Comparison of ENCODE assay signal across 8 cellular contexts in the genomic region with DNA sequence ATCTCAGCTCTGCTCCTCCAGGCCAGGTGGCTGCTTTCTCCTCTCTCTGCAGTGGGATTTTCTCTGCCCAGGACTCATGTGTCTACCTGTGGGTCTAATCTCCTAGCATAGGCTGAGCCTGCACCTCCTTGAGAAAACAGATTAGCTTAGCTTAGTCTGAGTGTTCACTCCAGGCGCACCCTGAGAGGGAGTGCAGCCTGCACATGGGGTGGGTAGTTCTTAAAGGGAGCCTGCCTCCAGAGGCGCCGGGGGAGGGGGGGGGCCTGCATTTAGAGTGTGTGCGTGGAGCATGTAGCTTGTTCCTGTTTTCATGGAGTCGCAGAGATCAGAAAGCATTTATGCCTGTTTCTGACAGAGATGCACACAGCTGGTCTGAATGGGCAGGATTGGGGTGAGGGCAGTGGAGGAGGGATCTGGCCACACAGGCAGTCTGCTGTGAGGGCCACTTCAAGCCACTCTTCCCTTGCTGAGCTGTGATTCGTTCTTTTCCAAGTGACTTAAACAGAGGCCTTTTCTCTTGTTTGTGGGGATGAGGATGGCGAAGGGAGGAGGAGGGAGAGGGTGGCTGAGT. TPM values are rescaled to one million over a fixed set of nuclear protein-coding genes. Genes with fewer than 3 reads are reported as not detected.
DNase-seq lines count a peak whose midpoint lies in the region; ATAC-seq and TF ChIP-seq lines count a peak whose summit lies in the region.
"Had no signal": no experiment of that assay in that cellular context is flagged by ENCODE, and none has a peak within 500 bp of the region (broad histone marks: within the 10 kb centered on the region; RNA-seq: fewer than 3 reads in every experiment).

No MANE protein-coding gene starts in this region.

- H3K27me3 ChIP-seq in HUES64 (ENCODE audit: insufficient read depth, low read length) (no peaks in the 10 kb centered on the region), sigmoid colon (no peaks in the 10 kb centered on the region)

- H3K4me3 ChIP-seq in HUES64 (ENCODE audit: low read length) (no peak overlapping the region), sigmoid colon (no peak overlapping the region)

- no peak for TF ChIP-seq EP300 in sigmoid colon (IDR thresholded peaks at IDR 0.05)

- H3K4me1 ChIP-seq in HUES64 (ENCODE audit: insufficient read depth, low read length) = peaks cover 50% of the 10 kb centered on the region
- H3K4me1 ChIP-seq in sigmoid colon = peaks cover 0 to 46% (median 32%) of the 10 kb centered on the region in 4 donors

- peak overlapping the region; percentile 59 for H3K27ac ChIP-seq in HUES64 (ENCODE audit: low read depth, low read length)
- peak overlapping the region in 3 of 4 donors; percentile 25 to 41 (median 38) for H3K27ac ChIP-seq in sigmoid colon
- H3K27ac ChIP-seq: VCaP had no signal

- H3K36me3 ChIP-seq in HUES64 (ENCODE audit: insufficient read depth, low read length) (no peaks in the 10 kb centered on the region), sigmoid colon (no peaks in the 10 kb centered on the region)

- ATAC-seq in GM21723 (IDR thresholded peaks at IDR 0.05; ENCODE audit: unreplicated experiment) = no peak

- no peak for TF ChIP-seq CTCF in sigmoid colon (IDR thresholded peaks at IDR 0.05)

- intact Hi-C loops in head of caudate nucleus (cut with DNase I) = no loop called here
- intact Hi-C loops in sigmoid colon (cut with DNase I) = no loop called here

- H3K9ac ChIP-seq in HUES64 (ENCODE audit: low read depth, low read length) = no peak overlapping the region; the same call in 1 of the 2 replicates

- peak; percentile 51 for DNase-seq in OCI-M1 (lab: John Stamatoyannopoulos, UW)
- peak in 40 of 42 donors; percentile 39 to 86 (median 70) for DNase-seq in head of caudate nucleus
- DNase-seq in sigmoid colon = no peak
- DNase-seq in NCI-H69 (lab: John Stamatoyannopoulos, UW) = no peak
- no peak for DNase-seq in DMS153 treated with DMSO at 0.1 percent for 48 hours (lab: John Stamatoyannopoulos, UW; ENCODE audit: unreplicated experiment)

- WGBS in HUES64 = 61% methylated on average over 7 of the region's 7 CpGs
- 62 to 77% methylated on average over 7 of the region's 7 CpGs for WGBS in sigmoid colon, 2 donors

- H3K9me3 ChIP-seq in HUES64 (ENCODE audit: insufficient read depth, low read depth, low read length) (no peaks in the 10 kb centered on the region), sigmoid colon (no peaks in the 10 kb centered on the region)

- TF ChIP-seq POLR2A in sigmoid colon (IDR thresholded peaks at IDR 0.05) = no peak

RNA-seq across cellular contexts. Expression of a gene that starts 45.2 kb away (rescaled TPM):
- 47.1 TPM for polyA plus RNA-seq in HUES64 (2013, experiment 1 of 2)
- 54.1 TPM for polyA plus RNA-seq in HUES64 (2013, experiment 2 of 2)
- total RNA-seq in sigmoid colon = 10 to 100 TPM; 32.6 to 38.5 (median 37.8) TPM
- 10 to 100 TPM in 1 of 3 donors, 1 to 10 TPM in 2; 8.4 to 43.8 (median 9.5) TPM for polyA plus RNA-seq in sigmoid colon

Comparison
In these comparisons a context has a peak if more than half of its experiments do, and no peak if none do; other contexts are left out.
1. DNase-seq: peak in OCI-M1 (single experiment) and head of caudate nucleus (40 of 42); none in sigmoid colon (single experiment), NCI-H69 (single experiment) and DMS153 treated with DMSO at 0.1 percent for 48 hours (single experiment).